9 cellular contexts compared by ENCODE assay signal in the genomic region with DNA sequence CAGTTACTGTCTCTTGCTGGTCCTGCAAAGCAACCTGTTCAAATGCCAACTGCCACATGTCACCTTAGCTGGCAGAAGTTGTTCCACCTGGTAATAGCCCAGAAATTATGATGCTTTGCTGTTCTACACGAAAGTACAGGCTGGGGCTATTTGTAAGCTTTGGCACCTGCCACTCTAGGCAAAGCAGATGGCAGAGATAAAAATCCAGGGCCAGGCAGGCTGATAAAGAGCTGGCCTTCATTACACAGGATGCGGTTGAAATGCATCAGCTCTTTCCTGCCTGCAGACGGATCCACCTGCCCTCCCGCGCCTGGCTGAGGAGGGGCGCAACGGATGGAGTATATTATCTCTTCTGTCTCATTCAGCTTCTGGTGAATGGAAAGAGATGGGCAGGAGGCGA. TPM values are rescaled to one million over a fixed set of nuclear protein-coding genes. Genes with fewer than 3 reads are reported as not detected.
DNase-seq lines count a peak whose midpoint lies in the region; ATAC-seq and TF ChIP-seq lines count a peak whose summit lies in the region.
"Had no signal": no experiment of that assay in that cellular context is flagged by ENCODE, and none has a peak within 500 bp of the region (broad histone marks: within the 10 kb centered on the region; RNA-seq: fewer than 3 reads in every experiment).

No MANE protein-coding gene starts in this region.

- peak overlapping the region; percentile 65 for H3K27ac Mint-ChIP-seq in activated T-helper 2 cell treated with anti-CD3 and anti-CD28 coated beads, Interferon-gamma antibody, Interleukin-2, Interleukin-4, amounts not matched to agents 10 μg/mL and 5 μg/mL and 100 μg/mL, durations not matched to agents 14 hours and 24 hours and 36 hours
- H3K27ac Mint-ChIP-seq in CD14-positive monocyte, result no peak overlapping the region

- TF ChIP-seq EP300 in gastroesophageal sphincter (IDR thresholded peaks at IDR 0.05), result no peak

- WGBS in gastroesophageal sphincter (ENCODE audit: low coverage in 1 of 2), 2 donors, result 52 to 55% methylated on average over 3 to 6 of the region's 8 CpGs

- H3K27me3 ChIP-seq in breast epithelium (no peaks in the 10 kb centered on the region), gastroesophageal sphincter (peaks cover 13% of the 10 kb centered on the region)

- peaks cover 14% of the 10 kb centered on the region for H3K9me3 Mint-ChIP-seq in activated T-helper 2 cell treated with anti-CD3 and anti-CD28 coated beads, Interferon-gamma antibody, Interleukin-2, Interleukin-4, amounts not matched to agents 10 μg/mL and 5 μg/mL and 100 μg/mL, durations not matched to agents 14 hours and 24 hours and 36 hours
- peaks cover 3 to 9% (median 7%) of the 10 kb centered on the region in 7 donors for H3K9me3 Mint-ChIP-seq in CD14-positive monocyte

- DNase-seq in HT1080 (ENCODE audit: low read depth), result peak; percentile 32
- DNase-seq in SK-N-DZ (ENCODE audit: low spot score), result peak; percentile 60
- DNase-seq in activated T-helper 2 cell treated with anti-CD3 and anti-CD28 coated beads, Interferon-gamma antibody, Interleukin-2, Interleukin-4, amounts not matched to agents 10 μg/mL and 5 μg/mL and 100 μg/mL, durations not matched to agents 14 hours and 24 hours and 36 hours (ENCODE audit: low spot score), result peak; percentile 59
- DNase-seq in stimulated activated CD4-positive, alpha-beta T cell treated with anti-CD3 and anti-CD28 coated beads, Interleukin-2, amount 100 ng/mL, for 4 hours (ENCODE audit: low read depth), result peak; percentile 33
- DNase-seq in breast epithelium (ENCODE audit: low spot score in 2 of 2), result no peak
- DNase-seq in NCI-H2081 (lab: John Stamatoyannopoulos, UW), result no peak
- no peak for DNase-seq in CD14-positive monocyte (ENCODE audit: low spot score)
- DNase-seq: anterior cingulate cortex had no signal

- intact Hi-C loops in activated T-helper 2 cell treated with anti-CD3 and anti-CD28 coated beads, Interferon-gamma antibody, Interleukin-2, Interleukin-4, amounts not matched to agents 10 μg/mL and 5 μg/mL and 100 μg/mL, durations not matched to agents 14 hours and 24 hours and 36 hours (cut with micrococcal nuclease), result loop anchor here (5.0 to 10.0 kb wide), 2 partner anchors 233 to 579 kb away; no protein-coding TSS in a partner anchor
- intact Hi-C loops in breast epithelium (cut with DNase I; ENCODE audit: low total_unique reads) (loop anchor here (10.0 kb wide), 1 partner anchor 201 kb away; no protein-coding TSS in a partner anchor), CD14-positive monocyte (cut with micrococcal nuclease) (no loop called here)

- TF ChIP-seq CTCF in breast epithelium (IDR thresholded peaks at IDR 0.05), result no peak
- no peak for TF ChIP-seq CTCF in gastroesophageal sphincter (IDR thresholded peaks at IDR 0.05)
- no peak for TF ChIP-seq CTCF in CD14-positive monocyte (IDR thresholded peaks at IDR 0.05)

- no peak for ATAC-seq in gastroesophageal sphincter

- no peak overlapping the region for H3K4me3 Mint-ChIP-seq in activated T-helper 2 cell treated with anti-CD3 and anti-CD28 coated beads, Interferon-gamma antibody, Interleukin-2, Interleukin-4, amounts not matched to agents 10 μg/mL and 5 μg/mL and 100 μg/mL, durations not matched to agents 14 hours and 24 hours and 36 hours (ENCODE audit: low read depth)
- H3K4me3 Mint-ChIP-seq in CD14-positive monocyte, result no peak overlapping the region

- H3K36me3 Mint-ChIP-seq in activated T-helper 2 cell treated with anti-CD3 and anti-CD28 coated beads, Interferon-gamma antibody, Interleukin-2, Interleukin-4, amounts not matched to agents 10 μg/mL and 5 μg/mL and 100 μg/mL, durations not matched to agents 14 hours and 24 hours and 36 hours (ENCODE audit: low read depth), result peaks cover 14% of the 10 kb centered on the region
- no peaks in the 10 kb centered on the region for H3K36me3 Mint-ChIP-seq in CD14-positive monocyte

- TF ChIP-seq POLR2A in breast epithelium (IDR thresholded peaks at IDR 0.05), result no peak
- no peak for TF ChIP-seq POLR2A in gastroesophageal sphincter (IDR thresholded peaks at IDR 0.05)

- H3K27me3 Mint-ChIP-seq in activated T-helper 2 cell treated with anti-CD3 and anti-CD28 coated beads, Interferon-gamma antibody, Interleukin-2, Interleukin-4, amounts not matched to agents 10 μg/mL and 5 μg/mL and 100 μg/mL, durations not matched to agents 14 hours and 24 hours and 36 hours (ENCODE audit: low read depth), result no peaks in the 10 kb centered on the region
- peaks cover 2 to 13% (median 13%) of the 10 kb centered on the region in 3 donors for H3K27me3 Mint-ChIP-seq in CD14-positive monocyte (ENCODE audit: low read depth in 3 of 3)

- H3K4me1 ChIP-seq in breast epithelium (no peaks in the 10 kb centered on the region), gastroesophageal sphincter (no peaks in the 10 kb centered on the region)

- no peaks in the 10 kb centered on the region for H3K36me3 ChIP-seq in breast epithelium
- no peaks in the 10 kb centered on the region for H3K36me3 ChIP-seq in gastroesophageal sphincter

- H3K9me3 ChIP-seq in breast epithelium, result no peaks in the 10 kb centered on the region
- peaks cover 0 to 7% (median 0%) of the 10 kb centered on the region in 3 donors for H3K9me3 ChIP-seq in gastroesophageal sphincter

- H3K27ac ChIP-seq in breast epithelium (no peak overlapping the region), gastroesophageal sphincter (no peak overlapping the region)

- H3K4me1 Mint-ChIP-seq in activated T-helper 2 cell treated with anti-CD3 and anti-CD28 coated beads, Interferon-gamma antibody, Interleukin-2, Interleukin-4, amounts not matched to agents 10 μg/mL and 5 μg/mL and 100 μg/mL, durations not matched to agents 14 hours and 24 hours and 36 hours (ENCODE audit: low read depth), result peaks cover 59% of the 10 kb centered on the region
- peaks cover 11% of the 10 kb centered on the region for H3K4me1 Mint-ChIP-seq in CD14-positive monocyte

- H3K4me3 ChIP-seq in breast epithelium, result no peak overlapping the region
- no peak overlapping the region for H3K4me3 ChIP-seq in gastroesophageal sphincter

RNA-seq across cellular contexts. Expression of a gene that starts 29.3 kb away (rescaled TPM):
- 4.7 and 6.0 TPM in 2 replicates for total RNA-seq in HT1080 (2014; rRNA removed; shearing (Covaris generic))
- 3.6 and 3.9 TPM in 2 replicates for polyA plus RNA-seq in HT1080 (2015; cell fraction: cytosol; rRNA removed)
- polyA plus RNA-seq in HT1080 (2015; cell fraction: nucleus; rRNA removed), result 8.5 and 10.2 TPM in 2 replicates
- polyA plus RNA-seq in SK-N-DZ (2014; cell fraction: cytosol; rRNA removed), result 5.0 and 15.0 TPM in 2 replicates
- 3.5 and 4.6 TPM in 2 replicates for polyA plus RNA-seq in SK-N-DZ (2014; cell fraction: nucleus; rRNA removed)
- total RNA-seq in activated T-helper 2 cell treated with anti-CD3 and anti-CD28 coated beads, Interferon-gamma antibody, Interleukin-2, Interleukin-4, amounts not matched to agents 10 μg/mL and 5 μg/mL and 100 μg/mL, durations not matched to agents 14 hours and 24 hours and 36 hours, result 13.5 and 17.3 TPM in 2 replicates
- total RNA-seq in breast epithelium, result 1 to 10 TPM; 1.9 to 4.5 (median 4.3) TPM
- 10 to 100 TPM in 1 of 4 donors, 1 to 10 TPM in 3; 1.9 to 12.0 (median 4.0) TPM for total RNA-seq in gastroesophageal sphincter
- 1 to 10 TPM in 1 of 2 donors, under 1 TPM in 1; 0.40 to 1.5 TPM for polyA plus RNA-seq in CD14-positive monocyte

Comparison
In these comparisons a context has a peak if more than half of its experiments do, and no peak if none do; other contexts are left out.
1. DNase-seq: peak in HT1080 (single experiment), SK-N-DZ (single experiment), activated T-helper 2 cell treated with anti-CD3 and anti-CD28 coated beads, Interferon-gamma antibody, Interleukin-2, Interleukin-4, amounts not matched to agents 10 μg/mL and 5 μg/mL and 100 μg/mL, durations not matched to agents 14 hours and 24 hours and 36 hours (single experiment) and stimulated activated CD4-positive, alpha-beta T cell treated with anti-CD3 and anti-CD28 coated beads, Interleukin-2, amount 100 ng/mL, for 4 hours (single experiment); none in breast epithelium (0 of 2), NCI-H2081 (0 of 2) and CD14-positive monocyte (single experiment).
2. intact Hi-C loops: an anchor here in activated T-helper 2 cell treated with anti-CD3 and anti-CD28 coated beads, Interferon-gamma antibody, Interleukin-2, Interleukin-4, amounts not matched to agents 10 μg/mL and 5 μg/mL and 100 μg/mL, durations not matched to agents 14 hours and 24 hours and 36 hours (5.0 to 10.0 kb wide) and breast epithelium (10.0 kb wide); none called in CD14-positive monocyte.